ENCODE assay signal across 1 cellular context in genomic region chr1:75730432-75730831, GRCh38.
TF ChIP-seq lines count a peak whose summit lies in the region.

No MANE protein-coding gene starts in this region.

TF ChIP-seq in HepG2, 621 proteins besides CTCF, POLR2A, EP300 and RAD21:
- no peak for TF ChIP-seq MXD4 (CRISPR knock-in tag; IDR thresholded peaks at IDR 0.05)
- TF ChIP-seq SIN3B (IDR thresholded peaks at IDR 0.05; ENCODE audit: low read length) = no peak
- no peak for TF ChIP-seq YEATS2 (CRISPR knock-in tag; IDR thresholded peaks at IDR 0.05; ENCODE audit: borderline replicate concordance)
- TF ChIP-seq TBX2 (CRISPR knock-in tag; IDR thresholded peaks at IDR 0.05; ENCODE audit: borderline replicate concordance) = no peak
- TF ChIP-seq ZNF878 (CRISPR knock-in tag; IDR thresholded peaks at IDR 0.05) = no peak
- no peak for TF ChIP-seq TFDP2 (CRISPR knock-in tag; IDR thresholded peaks at IDR 0.05)
- TF ChIP-seq NR2F6 (IDR thresholded peaks at IDR 0.05) = peak; percentile 61
- TF ChIP-seq NR2F6 (CRISPR knock-in tag; IDR thresholded peaks at IDR 0.05) = peak; percentile 84
- TF ChIP-seq, protein P1, sequence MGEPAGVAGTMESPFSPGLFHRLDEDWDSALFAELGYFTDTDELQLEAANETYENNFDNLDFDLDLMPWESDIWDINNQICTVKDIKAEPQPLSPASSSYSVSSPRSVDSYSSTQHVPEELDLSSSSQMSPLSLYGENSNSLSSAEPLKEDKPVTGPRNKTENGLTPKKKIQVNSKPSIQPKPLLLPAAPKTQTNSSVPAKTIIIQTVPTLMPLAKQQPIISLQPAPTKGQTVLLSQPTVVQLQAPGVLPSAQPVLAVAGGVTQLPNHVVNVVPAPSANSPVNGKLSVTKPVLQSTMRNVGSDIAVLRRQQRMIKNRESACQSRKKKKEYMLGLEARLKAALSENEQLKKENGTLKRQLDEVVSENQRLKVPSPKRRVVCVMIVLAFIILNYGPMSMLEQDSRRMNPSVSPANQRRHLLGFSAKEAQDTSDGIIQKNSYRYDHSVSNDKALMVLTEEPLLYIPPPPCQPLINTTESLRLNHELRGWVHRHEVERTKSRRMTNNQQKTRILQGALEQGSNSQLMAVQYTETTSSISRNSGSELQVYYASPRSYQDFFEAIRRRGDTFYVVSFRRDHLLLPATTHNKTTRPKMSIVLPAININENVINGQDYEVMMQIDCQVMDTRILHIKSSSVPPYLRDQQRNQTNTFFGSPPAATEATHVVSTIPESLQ (CRISPR knock-in tag; conservative IDR thresholded peaks at IDR 0.05) = no peak
- no peak for TF ChIP-seq ZFY (CRISPR knock-in tag; IDR thresholded peaks at IDR 0.05)
- no peak for TF ChIP-seq PPARG (CRISPR knock-in tag; conservative IDR thresholded peaks at IDR 0.05)
- TF ChIP-seq NR2F2 (IDR thresholded peaks at IDR 0.05; ENCODE audit: borderline replicate concordance, low read depth) = peak; percentile 39; the same call in 1 of the 2 replicates
- TF ChIP-seq JDP2 (CRISPR knock-in tag; IDR thresholded peaks at IDR 0.05; ENCODE audit: borderline replicate concordance) = no peak
- no peak for TF ChIP-seq ZNF451 (CRISPR knock-in tag; IDR thresholded peaks at IDR 0.05)
- no peak for TF ChIP-seq FUBP1 (CRISPR knock-in tag; IDR thresholded peaks at IDR 0.05; ENCODE audit: borderline replicate concordance)
- TF ChIP-seq, protein P2, sequence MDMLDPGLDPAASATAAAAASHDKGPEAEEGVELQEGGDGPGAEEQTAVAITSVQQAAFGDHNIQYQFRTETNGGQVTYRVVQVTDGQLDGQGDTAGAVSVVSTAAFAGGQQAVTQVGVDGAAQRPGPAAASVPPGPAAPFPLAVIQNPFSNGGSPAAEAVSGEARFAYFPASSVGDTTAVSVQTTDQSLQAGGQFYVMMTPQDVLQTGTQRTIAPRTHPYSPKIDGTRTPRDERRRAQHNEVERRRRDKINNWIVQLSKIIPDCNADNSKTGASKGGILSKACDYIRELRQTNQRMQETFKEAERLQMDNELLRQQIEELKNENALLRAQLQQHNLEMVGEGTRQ (IDR thresholded peaks at IDR 0.05; ENCODE audit: low read depth, low read length) = no peak
- TF ChIP-seq, protein P2 (CRISPR knock-in tag; IDR thresholded peaks at IDR 0.05; ENCODE audit: borderline replicate concordance) = no peak
- TF ChIP-seq SMARCE1 (IDR thresholded peaks at IDR 0.05; ENCODE audit: borderline replicate concordance) = no peak
- TF ChIP-seq MAFK (conservative IDR thresholded peaks at IDR 0.05 in 1 of 2, IDR thresholded peaks at IDR 0.05 in 1 of 2; ENCODE audit: low read length in 2 of 2) = no peak
- no peak for TF ChIP-seq MTF1 (CRISPR knock-in tag; IDR thresholded peaks at IDR 0.05)
- no peak for TF ChIP-seq SOX13 (IDR thresholded peaks at IDR 0.05)
- peak in 1 of 2 experiments; percentile 45; a peak in 1 of 4 replicates for TF ChIP-seq SOX13 (CRISPR knock-in tag; conservative IDR thresholded peaks at IDR 0.05 in 1 of 2, IDR thresholded peaks at IDR 0.05 in 1 of 2)
- TF ChIP-seq SALL1 (CRISPR knock-in tag; IDR thresholded peaks at IDR 0.05) = no peak
- no peak for TF ChIP-seq ZNF549 (CRISPR knock-in tag; IDR thresholded peaks at IDR 0.05)
- no peak for TF ChIP-seq ZNF775 (CRISPR knock-in tag; IDR thresholded peaks at IDR 0.05; ENCODE audit: borderline replicate concordance)
- no peak for TF ChIP-seq ZFP82 (CRISPR knock-in tag; IDR thresholded peaks at IDR 0.05; ENCODE audit: borderline replicate concordance)
- no peak for TF ChIP-seq ZNF17 (CRISPR knock-in tag; IDR thresholded peaks at IDR 0.05)
- TF ChIP-seq GPBP1L1 (CRISPR knock-in tag; IDR thresholded peaks at IDR 0.05) = no peak
- TF ChIP-seq, protein P3, sequence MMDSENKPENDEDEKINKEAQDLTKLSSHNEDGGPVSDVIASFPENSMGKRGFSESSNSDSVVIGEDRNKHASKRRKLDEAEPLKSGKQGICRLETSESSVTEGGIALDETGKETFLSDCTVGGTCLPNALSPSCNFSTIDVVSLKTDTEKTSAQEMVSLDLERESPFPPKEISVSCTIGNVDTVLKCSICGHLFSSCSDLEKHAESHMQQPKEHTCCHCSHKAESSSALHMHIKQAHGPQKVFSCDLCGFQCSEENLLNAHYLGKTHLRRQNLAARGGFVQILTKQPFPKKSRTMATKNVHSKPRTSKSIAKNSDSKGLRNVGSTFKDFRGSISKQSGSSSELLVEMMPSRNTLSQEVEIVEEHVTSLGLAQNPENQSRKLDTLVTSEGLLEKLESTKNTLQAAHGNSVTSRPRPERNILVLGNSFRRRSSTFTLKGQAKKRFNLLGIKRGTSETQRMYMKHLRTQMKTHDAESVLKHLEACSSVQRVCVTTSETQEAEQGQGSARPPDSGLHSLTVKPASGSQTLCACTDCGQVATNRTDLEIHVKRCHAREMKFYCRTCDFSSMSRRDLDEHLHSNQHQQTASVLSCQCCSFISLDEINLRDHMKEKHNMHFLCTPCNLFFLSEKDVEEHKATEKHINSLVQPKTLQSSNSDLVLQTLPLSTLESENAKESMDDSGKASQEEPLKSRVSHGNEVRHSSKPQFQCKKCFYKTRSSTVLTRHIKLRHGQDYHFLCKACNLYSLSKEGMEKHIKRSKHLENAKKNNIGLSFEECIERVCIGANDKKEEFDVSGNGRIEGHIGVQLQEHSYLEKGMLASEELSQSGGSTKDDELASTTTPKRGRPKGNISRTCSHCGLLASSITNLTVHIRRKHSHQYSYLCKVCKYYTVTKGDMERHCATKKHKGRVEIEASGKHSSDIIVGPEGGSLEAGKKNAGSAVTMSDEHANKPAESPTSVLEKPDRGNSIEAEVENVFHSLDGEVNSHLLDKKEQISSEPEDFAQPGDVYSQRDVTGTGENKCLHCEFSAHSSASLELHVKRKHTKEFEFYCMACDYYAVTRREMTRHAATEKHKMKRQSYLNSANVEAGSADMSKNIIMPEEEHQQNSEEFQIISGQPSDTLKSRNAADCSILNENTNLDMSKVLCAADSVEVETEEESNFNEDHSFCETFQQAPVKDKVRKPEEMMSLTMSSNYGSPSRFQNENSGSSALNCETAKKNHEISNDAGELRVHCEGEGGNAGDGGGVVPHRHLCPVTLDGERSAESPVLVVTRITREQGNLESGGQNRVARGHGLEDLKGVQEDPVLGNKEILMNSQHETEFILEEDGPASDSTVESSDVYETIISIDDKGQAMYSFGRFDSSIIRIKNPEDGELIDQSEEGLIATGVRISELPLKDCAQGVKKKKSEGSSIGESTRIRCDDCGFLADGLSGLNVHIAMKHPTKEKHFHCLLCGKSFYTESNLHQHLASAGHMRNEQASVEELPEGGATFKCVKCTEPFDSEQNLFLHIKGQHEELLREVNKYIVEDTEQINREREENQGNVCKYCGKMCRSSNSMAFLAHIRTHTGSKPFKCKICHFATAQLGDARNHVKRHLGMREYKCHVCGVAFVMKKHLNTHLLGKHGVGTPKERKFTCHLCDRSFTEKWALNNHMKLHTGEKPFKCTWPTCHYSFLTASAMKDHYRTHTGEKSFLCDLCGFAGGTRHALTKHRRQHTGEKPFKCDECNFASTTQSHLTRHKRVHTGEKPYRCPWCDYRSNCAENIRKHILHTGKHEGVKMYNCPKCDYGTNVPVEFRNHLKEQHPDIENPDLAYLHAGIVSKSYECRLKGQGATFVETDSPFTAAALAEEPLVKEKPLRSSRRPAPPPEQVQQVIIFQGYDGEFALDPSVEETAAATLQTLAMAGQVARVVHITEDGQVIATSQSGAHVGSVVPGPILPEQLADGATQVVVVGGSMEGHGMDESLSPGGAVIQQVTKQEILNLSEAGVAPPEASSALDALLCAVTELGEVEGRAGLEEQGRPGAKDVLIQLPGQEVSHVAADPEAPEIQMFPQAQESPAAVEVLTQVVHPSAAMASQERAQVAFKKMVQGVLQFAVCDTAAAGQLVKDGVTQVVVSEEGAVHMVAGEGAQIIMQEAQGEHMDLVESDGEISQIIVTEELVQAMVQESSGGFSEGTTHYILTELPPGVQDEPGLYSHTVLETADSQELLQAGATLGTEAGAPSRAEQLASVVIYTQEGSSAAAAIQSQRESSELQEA (CRISPR knock-in tag; IDR thresholded peaks at IDR 0.05; ENCODE audit: not compliant biosample characterization) = no peak
- TF ChIP-seq, protein P4, sequence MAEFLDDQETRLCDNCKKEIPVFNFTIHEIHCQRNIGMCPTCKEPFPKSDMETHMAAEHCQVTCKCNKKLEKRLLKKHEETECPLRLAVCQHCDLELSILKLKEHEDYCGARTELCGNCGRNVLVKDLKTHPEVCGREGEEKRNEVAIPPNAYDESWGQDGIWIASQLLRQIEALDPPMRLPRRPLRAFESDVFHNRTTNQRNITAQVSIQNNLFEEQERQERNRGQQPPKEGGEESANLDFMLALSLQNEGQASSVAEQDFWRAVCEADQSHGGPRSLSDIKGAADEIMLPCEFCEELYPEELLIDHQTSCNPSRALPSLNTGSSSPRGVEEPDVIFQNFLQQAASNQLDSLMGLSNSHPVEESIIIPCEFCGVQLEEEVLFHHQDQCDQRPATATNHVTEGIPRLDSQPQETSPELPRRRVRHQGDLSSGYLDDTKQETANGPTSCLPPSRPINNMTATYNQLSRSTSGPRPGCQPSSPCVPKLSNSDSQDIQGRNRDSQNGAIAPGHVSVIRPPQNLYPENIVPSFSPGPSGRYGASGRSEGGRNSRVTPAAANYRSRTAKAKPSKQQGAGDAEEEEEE (CRISPR knock-in tag; IDR thresholded peaks at IDR 0.05; ENCODE audit: borderline replicate concordance) = no peak
- TF ChIP-seq, protein P5, sequence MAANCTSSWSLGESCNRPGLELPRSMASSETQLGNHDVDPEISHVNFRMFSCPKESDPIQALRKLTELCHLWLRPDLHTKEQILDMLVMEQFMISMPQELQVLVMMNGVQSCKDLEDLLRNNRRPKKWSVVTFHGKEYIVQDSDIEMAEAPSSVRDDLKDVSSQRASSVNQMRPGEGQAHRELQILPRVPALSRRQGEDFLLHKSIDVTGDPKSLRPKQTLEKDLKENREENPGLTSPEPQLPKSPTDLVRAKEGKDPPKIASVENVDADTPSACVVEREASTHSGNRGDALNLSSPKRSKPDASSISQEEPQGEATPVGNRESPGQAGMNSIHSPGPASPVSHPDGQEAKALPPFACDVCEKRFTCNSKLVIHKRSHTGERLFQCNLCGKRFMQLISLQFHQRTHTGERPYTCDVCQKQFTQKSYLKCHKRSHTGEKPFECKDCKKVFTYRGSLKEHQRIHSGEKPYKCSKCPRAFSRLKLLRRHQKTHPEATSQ (CRISPR knock-in tag; IDR thresholded peaks at IDR 0.05; ENCODE audit: borderline replicate concordance) = no peak
- no peak for TF ChIP-seq MXD3 (CRISPR knock-in tag; IDR thresholded peaks at IDR 0.05)
- TF ChIP-seq SOX6 (IDR thresholded peaks at IDR 0.05) = no peak
- peak; percentile 57; the same call in 1 of the 2 replicates for TF ChIP-seq SOX6 (CRISPR knock-in tag; IDR thresholded peaks at IDR 0.05)
- TF ChIP-seq NFYC (CRISPR knock-in tag; IDR thresholded peaks at IDR 0.05) = no peak
- no peak for TF ChIP-seq MXD1 (CRISPR knock-in tag; IDR thresholded peaks at IDR 0.05)
- no peak for TF ChIP-seq ELF3 (CRISPR knock-in tag; IDR thresholded peaks at IDR 0.05)
- TF ChIP-seq NR2F1 (CRISPR knock-in tag; IDR thresholded peaks at IDR 0.05) = peak in 1 of 2 experiments; percentile 16; a peak in 1 of 4 replicates
- no peak for TF ChIP-seq MTA3 (CRISPR knock-in tag; IDR thresholded peaks at IDR 0.05)
- TF ChIP-seq HMG20A (CRISPR knock-in tag; IDR thresholded peaks at IDR 0.05; ENCODE audit: borderline replicate concordance) = no peak
- TF ChIP-seq, protein P6, sequence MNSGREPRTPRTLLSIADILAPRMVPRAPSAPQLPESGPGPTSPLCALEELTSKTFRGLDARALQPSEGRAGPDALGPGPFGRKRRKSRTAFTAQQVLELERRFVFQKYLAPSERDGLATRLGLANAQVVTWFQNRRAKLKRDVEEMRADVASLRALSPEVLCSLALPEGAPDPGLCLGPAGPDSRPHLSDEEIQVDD (CRISPR knock-in tag; IDR thresholded peaks at IDR 0.05; ENCODE audit: borderline replicate concordance) = no peak
